11 cellular contexts compared by ENCODE assay signal in the genomic region with DNA sequence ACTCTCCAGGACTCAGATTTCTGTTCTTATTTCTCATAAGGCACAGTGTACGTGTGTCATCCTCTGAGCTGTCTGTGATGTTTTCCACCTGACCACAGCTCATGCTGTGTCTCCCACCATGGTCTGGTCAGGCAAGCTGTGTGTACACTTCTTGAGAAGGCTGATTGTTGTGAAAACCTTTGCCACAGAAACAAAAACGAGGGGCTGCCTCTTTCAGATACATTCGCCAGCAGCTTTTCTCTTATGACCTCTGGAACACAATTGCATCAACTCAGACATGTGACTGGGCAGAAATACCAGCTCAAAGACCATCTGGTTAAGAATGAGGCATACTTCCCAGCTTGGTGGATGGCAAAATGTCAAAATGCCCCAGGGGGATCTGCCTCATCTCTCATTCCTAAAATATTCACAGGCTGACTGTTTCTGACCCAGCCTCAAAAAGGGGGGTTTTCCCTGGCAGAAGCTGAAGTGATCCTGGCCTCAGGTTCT. TPM values are rescaled to one million over a fixed set of nuclear protein-coding genes. Genes with fewer than 3 reads are reported as not detected.
A peak's percentile ranks its signal among the peaks of the same experiment; 100 is the strongest.
DNase-seq lines count a peak whose midpoint lies in the region; ATAC-seq, FAIRE-seq and TF ChIP-seq lines count a peak whose summit lies in the region.
"Had no signal": no experiment of that assay in that cellular context is flagged by ENCODE, and none has a peak within 500 bp of the region (broad histone marks: within the 10 kb centered on the region; RNA-seq: fewer than 3 reads in every experiment).

No MANE protein-coding gene starts in this region.

- no peaks in the 10 kb centered on the region for H3K36me3 ChIP-seq in astrocyte (ENCODE audit: insufficient read depth, low read length)
- H3K36me3 ChIP-seq: pancreas, stomach had no signal

- peaks cover 17% of the 10 kb centered on the region for H3K4me1 ChIP-seq in astrocyte (ENCODE audit: insufficient read depth, low read length)
- H3K4me1 ChIP-seq: pancreas, stomach had no signal

- peak overlapping the region; percentile 18 for H3K4me3 Mint-ChIP-seq in astrocyte (ENCODE audit: unreplicated experiment)
- H3K4me3 Mint-ChIP-seq: CD4-positive, CD25-positive, alpha-beta regulatory T cell had no signal

- DNase-seq in AG04449 (ENCODE audit: low read depth, low spot score) = peak; percentile 98
- peak; percentile 91 for DNase-seq in astrocyte (ENCODE audit: low read depth)
- DNase-seq in left lobe of liver (ENCODE audit: low spot score) = peak; percentile 55
- no peak for DNase-seq in NCI-H2081 treated with DMSO at 0.1 percent for 48 hours (lab: John Stamatoyannopoulos, UW)
- DNase-seq in NCI-H1436 (lab: John Stamatoyannopoulos, UW) = no peak
- DNase-seq: CD4-positive, CD25-positive, alpha-beta regulatory T cell; pancreas; stomach had no signal

- H4K20me1 ChIP-seq in astrocyte (ENCODE audit: insufficient read depth, low read length) = no peaks in the 10 kb centered on the region

- peak; percentile 44 for ATAC-seq in HG02885 (IDR thresholded peaks at IDR 0.05; ENCODE audit: poor library complexity, unreplicated experiment)
- ATAC-seq in left lobe of liver = peak; percentile 93
- ATAC-seq in GM18858 (IDR thresholded peaks at IDR 0.05; ENCODE audit: unreplicated experiment) = no peak
- ATAC-seq in GM21576 (IDR thresholded peaks at IDR 0.05; ENCODE audit: unreplicated experiment) = no peak

- H3K9me3 Mint-ChIP-seq in astrocyte (ENCODE audit: unreplicated experiment) = peaks cover 17% of the 10 kb centered on the region

- H3K9ac ChIP-seq in astrocyte (ENCODE audit: low read length) = peak overlapping the region; percentile 56

- peak overlapping the region; percentile 80 for H3K27ac ChIP-seq in astrocyte (ENCODE audit: low read depth, low read length)
- H3K27ac ChIP-seq: pancreas, stomach had no signal

- no peaks in the 10 kb centered on the region for H3K79me2 ChIP-seq in astrocyte (ENCODE audit: insufficient read depth, low read length)

- H3K9me3 ChIP-seq in astrocyte (ENCODE audit: insufficient read depth, low read depth, low read length) = no peaks in the 10 kb centered on the region
- H3K9me3 ChIP-seq: pancreas, stomach had no signal

- no peak overlapping the region for H3K4me3 ChIP-seq in AG04449 (ENCODE audit: low read depth, low read length)
- H3K4me3 ChIP-seq in astrocyte (ENCODE audit: insufficient read depth, low read depth, low read length) = no peak overlapping the region
- H3K4me3 ChIP-seq: pancreas, stomach had no signal

- H3K27me3 ChIP-seq in astrocyte (ENCODE audit: insufficient read depth, low read length) = no peaks in the 10 kb centered on the region
- H3K27me3 ChIP-seq: pancreas, stomach had no signal

- peak overlapping the region; percentile 2 for H2AFZ ChIP-seq in astrocyte (ENCODE audit: low read depth, low read length)

- FAIRE-seq in astrocyte (lab: Jason Lieb, UNC) = peak; percentile 26
- FAIRE-seq: pancreas had no signal

- peaks cover 19% of the 10 kb centered on the region for H3K4me1 Mint-ChIP-seq in astrocyte (ENCODE audit: low read depth, unreplicated experiment)
- H3K4me1 Mint-ChIP-seq: CD4-positive, CD25-positive, alpha-beta regulatory T cell had no signal

- CTCF ChIA-PET in AG04449 (lab: Yijun Ruan, JAX) = no interaction called here

- H3K27me3 Mint-ChIP-seq in astrocyte (ENCODE audit: low read depth, unreplicated experiment) = no peaks in the 10 kb centered on the region

- peaks cover 8% of the 10 kb centered on the region for H3K36me3 Mint-ChIP-seq in astrocyte (ENCODE audit: low read depth, unreplicated experiment)
- H3K36me3 Mint-ChIP-seq: CD4-positive, CD25-positive, alpha-beta regulatory T cell had no signal

- TF ChIP-seq CTCF in AG04449 (IDR thresholded peaks at IDR 0.05; ENCODE audit: insufficient read depth, low read length, missing control alignments) (no peak), astrocyte (IDR thresholded peaks at IDR 0.05; ENCODE audit: insufficient read depth, low read depth, low read length) (no peak)

- peak overlapping the region; percentile 43 for H3K4me2 ChIP-seq in astrocyte (ENCODE audit: low read length)

- POLR2A ChIA-PET in AG04449 (lab: Yijun Ruan, JAX) = interaction anchor here (0.8 to 1.4 kb wide), 5 partner anchors 12 to 45 kb away, joined by 4 to 12 read pairs (median 4); partner anchors contain the start of gene PGRMC2

- H3K27ac Mint-ChIP-seq in astrocyte (ENCODE audit: unreplicated experiment) = peak overlapping the region; percentile 92

RNA-seq across cellular contexts. Expression of gene PGRMC2, which starts 46.1 kb away (rescaled TPM):
- 158 and 161 TPM in 2 replicates for total RNA-seq in astrocyte
- total RNA-seq in left lobe of liver = 60.9 TPM

Comparison
In these comparisons a context has a peak if more than half of its experiments do, and no peak if none do; other contexts are left out.
1. DNase-seq: peak in AG04449 (single experiment), astrocyte (single experiment) and left lobe of liver (single experiment); none in NCI-H2081 treated with DMSO at 0.1 percent for 48 hours (single experiment) and NCI-H1436 (single experiment).
2. ATAC-seq: peak in HG02885 (single experiment) and left lobe of liver (single experiment); none in GM18858 (single experiment) and GM21576 (single experiment).